8 cellular contexts compared by ENCODE assay signal in genomic region chr9:95508242-95508967, GRCh38. TPM values are rescaled to one million over a fixed set of nuclear protein-coding genes. Genes with fewer than 3 reads are reported as not detected.
DNase-seq lines count a peak whose midpoint lies in the region; ATAC-seq and TF ChIP-seq lines count a peak whose summit lies in the region.

No MANE protein-coding gene starts in this region.

- peaks cover 39% of the 10 kb centered on the region for H3K4me1 ChIP-seq in iPS-18a (ENCODE audit: control insufficient read depth, low read depth, low read length)

- no peak for DNase-seq in Calu3
- no peak for DNase-seq in Jurkat, Clone E6-1 (ENCODE audit: low read depth, low spot score)
- DNase-seq in activated naive CD8-positive, alpha-beta T cell treated with anti-CD3 and anti-CD28 coated beads, Interleukin-2, amount 10 ng/mL, durations not matched to agents 7 days and 5 days: peak; percentile 71
- no peak for DNase-seq in stimulated activated naive B cell treated with anti-CD40 and anti-IgM and Interleukin-4, amounts not matched to agents 10 μg/mL and 1 μg/mL and 100 μg/mL, for 72 hours

- no peak for ATAC-seq in activated naive CD8-positive, alpha-beta T cell treated with anti-CD3 and anti-CD28 coated beads, Interleukin-2, amount 10 ng/mL, durations not matched to agents 7 days and 5 days (ENCODE audit: low read depth)
- ATAC-seq in stimulated activated naive B cell treated with anti-CD40 and anti-IgM and Interleukin-4, amounts not matched to agents 10 μg/mL and 1 μg/mL and 100 μg/mL, for 72 hours (replicated peaks): no peak
- ATAC-seq in HG02981 (IDR thresholded peaks at IDR 0.05; ENCODE audit: unreplicated experiment) (no peak), HG03354 (IDR thresholded peaks at IDR 0.05; ENCODE audit: poor library complexity, severe bottlenecking, unreplicated experiment) (no peak), HG03565 (IDR thresholded peaks at IDR 0.05; ENCODE audit: unreplicated experiment) (no peak)

- TF ChIP-seq CTCF in Calu3 (IDR thresholded peaks at IDR 0.05; ENCODE audit: unreplicated experiment): no peak

- no peaks in the 10 kb centered on the region for H3K9me3 Mint-ChIP-seq in Calu3 (ENCODE audit: low read depth, unreplicated experiment)
- no peaks in the 10 kb centered on the region for H3K9me3 Mint-ChIP-seq in activated naive CD8-positive, alpha-beta T cell treated with anti-CD3 and anti-CD28 coated beads, Interleukin-2, amount 10 ng/mL, durations not matched to agents 7 days and 5 days
- H3K9me3 Mint-ChIP-seq in stimulated activated naive B cell treated with anti-CD40 and anti-IgM and Interleukin-4, amounts not matched to agents 10 μg/mL and 1 μg/mL and 100 μg/mL, for 72 hours: peaks cover 0 to 3% of the 10 kb centered on the region in 2 donors

- peak overlapping the region; percentile 88 for H3K4me3 Mint-ChIP-seq in Calu3 (ENCODE audit: low read depth, unreplicated experiment)
- peak overlapping the region; percentile 93 for H3K4me3 Mint-ChIP-seq in activated naive CD8-positive, alpha-beta T cell treated with anti-CD3 and anti-CD28 coated beads, Interleukin-2, amount 10 ng/mL, durations not matched to agents 7 days and 5 days
- peak overlapping the region; percentile 86 to 92 for H3K4me3 Mint-ChIP-seq in stimulated activated naive B cell treated with anti-CD40 and anti-IgM and Interleukin-4, amounts not matched to agents 10 μg/mL and 1 μg/mL and 100 μg/mL, for 72 hours

- CTCF ChIA-PET in Calu3 (lab: Charles Lee): interaction anchor here (0.5 to 0.6 kb wide), 2 partner anchors 39 to 365 kb away, joined by 3 read pairs; no protein-coding TSS in a partner anchor

- peak overlapping the region; percentile 83 for H3K9ac ChIP-seq in iPS-18a (ENCODE audit: low read length)

- peaks cover 9% of the 10 kb centered on the region for H3K4me1 Mint-ChIP-seq in Calu3 (ENCODE audit: low read depth, unreplicated experiment)
- H3K4me1 Mint-ChIP-seq in activated naive CD8-positive, alpha-beta T cell treated with anti-CD3 and anti-CD28 coated beads, Interleukin-2, amount 10 ng/mL, durations not matched to agents 7 days and 5 days: peaks cover 35% of the 10 kb centered on the region
- H3K4me1 Mint-ChIP-seq in stimulated activated naive B cell treated with anti-CD40 and anti-IgM and Interleukin-4, amounts not matched to agents 10 μg/mL and 1 μg/mL and 100 μg/mL, for 72 hours: peaks cover 19 to 44% of the 10 kb centered on the region in 2 donors

- H3K9me3 ChIP-seq in iPS-18a (ENCODE audit: control insufficient read depth, low read depth, low read length): no peaks in the 10 kb centered on the region

- peak overlapping the region; percentile 13 for H3K27ac Mint-ChIP-seq in Calu3 (ENCODE audit: unreplicated experiment)
- no peak overlapping the region for H3K27ac Mint-ChIP-seq in activated naive CD8-positive, alpha-beta T cell treated with anti-CD3 and anti-CD28 coated beads, Interleukin-2, amount 10 ng/mL, durations not matched to agents 7 days and 5 days
- no peak overlapping the region for H3K27ac Mint-ChIP-seq in stimulated activated naive B cell treated with anti-CD40 and anti-IgM and Interleukin-4, amounts not matched to agents 10 μg/mL and 1 μg/mL and 100 μg/mL, for 72 hours

- peak overlapping the region; percentile 73 for H3K4me3 ChIP-seq in Jurkat, Clone E6-1 (ENCODE audit: low read length)
- H3K4me3 ChIP-seq in iPS-18a (ENCODE audit: low read length): peak overlapping the region; percentile 77

- BruUV-seq in Calu3 (replicated peaks; lab: Mats Ljungman, UMichigan): no TSS peak

- POLR2A ChIA-PET in activated naive CD8-positive, alpha-beta T cell treated with anti-CD3 and anti-CD28 coated beads, Interleukin-2, amount 10 ng/mL, durations not matched to agents 7 days and 5 days (lab: Charles Lee): interaction anchor here (0.6 to 2.5 kb wide), 7 partner anchors 14 to 889 kb away, joined by 3 to 6 read pairs (median 5); partner anchors contain the start of gene ERCC6L2

- peaks cover 64% of the 10 kb centered on the region for H3K36me3 Mint-ChIP-seq in Calu3 (ENCODE audit: insufficient read depth, unreplicated experiment)
- peaks cover 3% of the 10 kb centered on the region for H3K36me3 Mint-ChIP-seq in activated naive CD8-positive, alpha-beta T cell treated with anti-CD3 and anti-CD28 coated beads, Interleukin-2, amount 10 ng/mL, durations not matched to agents 7 days and 5 days
- H3K36me3 Mint-ChIP-seq in stimulated activated naive B cell treated with anti-CD40 and anti-IgM and Interleukin-4, amounts not matched to agents 10 μg/mL and 1 μg/mL and 100 μg/mL, for 72 hours: peaks cover 0 to 3% of the 10 kb centered on the region in 2 donors

- intact Hi-C loops in Calu3 (cut with micrococcal nuclease; ENCODE audit: unreplicated experiment): no loop called here

- peaks cover 25% of the 10 kb centered on the region for H3K27me3 ChIP-seq in iPS-18a (ENCODE audit: control insufficient read depth, insufficient read depth, low read length)

- H3K27me3 Mint-ChIP-seq in Calu3 (ENCODE audit: unreplicated experiment): no peaks in the 10 kb centered on the region
- peaks cover 45% of the 10 kb centered on the region for H3K27me3 Mint-ChIP-seq in activated naive CD8-positive, alpha-beta T cell treated with anti-CD3 and anti-CD28 coated beads, Interleukin-2, amount 10 ng/mL, durations not matched to agents 7 days and 5 days
- peaks cover 49 to 86% of the 10 kb centered on the region in 2 donors for H3K27me3 Mint-ChIP-seq in stimulated activated naive B cell treated with anti-CD40 and anti-IgM and Interleukin-4, amounts not matched to agents 10 μg/mL and 1 μg/mL and 100 μg/mL, for 72 hours

- no peak overlapping the region for H3K27ac ChIP-seq in iPS-18a (ENCODE audit: low read length)

- no peaks in the 10 kb centered on the region for H3K36me3 ChIP-seq in iPS-18a (ENCODE audit: control insufficient read depth, low read depth, low read length)

RNA-seq across cellular contexts. Expression of gene PTCH1, which starts 8.4 kb away (rescaled TPM):
- 7.6 and 9.5 TPM in 2 replicates for total RNA-seq in Calu3 (2022)
- polyA plus RNA-seq in Jurkat, Clone E6-1 (2012; ENCODE audit: insufficient read depth, insufficient read length): 1.2 TPM
- total RNA-seq in activated naive CD8-positive, alpha-beta T cell treated with anti-CD3 and anti-CD28 coated beads, Interleukin-2, amount 10 ng/mL, durations not matched to agents 7 days and 5 days: 10 to 100 TPM; 19.4 to 21.9 TPM
